9 cellular contexts compared by ENCODE assay signal in the genomic region with DNA sequence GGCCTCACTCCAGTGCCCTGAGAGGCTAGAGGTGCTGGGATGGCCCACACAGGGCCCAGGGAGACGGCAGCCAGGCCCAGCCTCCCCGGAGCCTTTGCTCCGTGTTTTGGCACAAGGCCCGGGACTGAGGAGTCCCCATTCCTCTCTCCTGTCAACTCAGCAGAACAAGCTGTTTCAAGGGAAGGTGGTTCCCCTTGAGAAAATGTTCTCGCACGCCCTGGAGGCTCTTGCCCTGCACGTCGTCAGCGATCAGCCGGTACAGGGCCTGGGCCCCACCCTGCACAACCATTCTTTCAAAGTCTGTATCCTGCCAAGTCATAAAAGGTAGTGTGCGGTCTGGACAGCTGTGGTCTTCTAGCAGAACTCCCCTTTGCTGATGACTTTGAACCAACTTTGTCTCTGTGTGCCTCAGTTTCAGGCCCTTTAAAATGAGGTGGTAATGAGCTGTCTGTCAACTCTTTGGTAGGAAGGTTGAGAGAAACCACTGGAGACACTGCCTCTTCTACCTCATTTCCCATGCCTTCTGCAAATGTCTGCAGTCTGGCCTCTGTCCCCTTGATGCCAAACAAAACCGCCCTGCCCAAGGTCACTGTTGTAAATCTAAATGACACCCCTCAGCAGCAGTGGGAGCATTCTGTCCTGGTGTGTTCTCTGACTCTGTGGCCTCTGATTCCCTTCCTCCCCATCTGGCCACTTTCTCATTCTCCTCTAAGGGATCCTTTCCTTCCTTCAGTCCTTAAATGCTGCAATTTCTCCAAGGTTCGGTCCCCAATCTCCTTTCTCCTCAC.
A peak's percentile ranks its signal among the peaks of the same experiment; 100 is the strongest.
DNase-seq lines count a peak whose midpoint lies in the region; ATAC-seq and TF ChIP-seq lines count a peak whose summit lies in the region.
"Had no signal": no experiment of that assay in that cellular context is flagged by ENCODE, and none has a peak within 500 bp of the region (broad histone marks: within the 10 kb centered on the region; RNA-seq: fewer than 3 reads in every experiment).

No MANE protein-coding gene starts in this region.

- no peak overlapping the region for H3K4me3 ChIP-seq in hepatocyte

- peaks cover 37% of the 10 kb centered on the region for H3K4me1 ChIP-seq in hepatocyte (ENCODE audit: insufficient read depth)

- no peak for TF ChIP-seq CTCF in hepatocyte (IDR thresholded peaks at IDR 0.05; ENCODE audit: poor library complexity)

- no peaks in the 10 kb centered on the region for H4K20me1 ChIP-seq in hepatocyte (ENCODE audit: insufficient read depth, poor library complexity, severe bottlenecking)

- no peaks in the 10 kb centered on the region for H3K9me3 ChIP-seq in hepatocyte (ENCODE audit: low read depth)
- H3K9me3 ChIP-seq: neutrophil had no signal

- H3K36me3 ChIP-seq in hepatocyte (replicated peaks; ENCODE audit: insufficient read depth, low read depth), result no peaks in the 10 kb centered on the region
- H3K36me3 ChIP-seq: neutrophil had no signal

- ATAC-seq in HG03139 (IDR thresholded peaks at IDR 0.05; ENCODE audit: unreplicated experiment), result peak; percentile 96

- H2AFZ ChIP-seq in hepatocyte, result no peak overlapping the region

- no peaks in the 10 kb centered on the region for H3K79me2 ChIP-seq in hepatocyte

- DNase-seq in activated gamma-delta T cell treated with Interleukin-2 at 50 U/mL for 16 hours (peak; percentile 30), activated gamma-delta T cell (lab: John Stamatoyannopoulos, UW) (no peak), hepatocyte (ENCODE audit: low spot score) (peak; percentile 88), NCI-H526 (lab: John Stamatoyannopoulos, UW) (no peak), NCI-H2081 (lab: John Stamatoyannopoulos, UW) (no peak)
- peak; percentile 46 for DNase-seq in activated T-cell treated with anti-CD3 and anti-CD28 coated beads, Interleukin-2, amount 50 U/mL, for 1 hour
- DNase-seq in stimulated activated CD8-positive, alpha-beta memory T cell treated with anti-CD3 and anti-CD28 coated beads, Interleukin-7, amount 100 ng/mL, for 48 hours (ENCODE audit: extremely low read depth in 1 of 2, low read depth in 1 of 2), result peak; percentile 37 to 55

- H3K27me3 ChIP-seq in hepatocyte, result no peaks in the 10 kb centered on the region

- H3K9me2 ChIP-seq in hepatocyte (replicated peaks; ENCODE audit: insufficient read depth), result no peaks in the 10 kb centered on the region

- H3K4me2 ChIP-seq in hepatocyte, result peak overlapping the region; percentile 33

- peak overlapping the region; percentile 94 for H3K27ac ChIP-seq in hepatocyte
- H3K27ac ChIP-seq: neutrophil had no signal

- 38% methylated on average over 13 of the region's 13 CpGs for WGBS in hepatocyte (ENCODE audit: low lambda C conversion rate, missing lambda C conversion rate)

Comparison
In these comparisons a context has a peak if more than half of its experiments do, and no peak if none do; other contexts are left out.
1. DNase-seq: peak in activated gamma-delta T cell treated with Interleukin-2 at 50 U/mL for 16 hours (single experiment), activated T-cell treated with anti-CD3 and anti-CD28 coated beads, Interleukin-2, amount 50 U/mL, for 1 hour (single experiment), hepatocyte (single experiment) and stimulated activated CD8-positive, alpha-beta memory T cell treated with anti-CD3 and anti-CD28 coated beads, Interleukin-7, amount 100 ng/mL, for 48 hours (2 of 2); none in activated gamma-delta T cell (single experiment), NCI-H526 (0 of 2) and NCI-H2081 (0 of 2).